1 cellular context compared by ENCODE assay signal in genomic region chr1:161226320-161226711, GRCh38.
TF ChIP-seq lines count a peak whose summit lies in the region.

No MANE protein-coding gene starts in this region.

TF ChIP-seq in H1, 55 proteins besides CTCF, POLR2A, EP300 and RAD21:
- TF ChIP-seq JUND (IDR thresholded peaks at IDR 0.05; ENCODE audit: low read length) (no peak), SIN3A (conservative IDR thresholded peaks at IDR 0.05 in 1 of 2, IDR thresholded peaks at IDR 0.05 in 1 of 2; ENCODE audit: low read depth in 1 of 2, low read length in 2 of 2) (no peak), HDAC6 (IDR thresholded peaks at IDR 0.05; ENCODE audit: low read depth, low read length) (no peak), EGR1 (IDR thresholded peaks at IDR 0.05; ENCODE audit: borderline replicate concordance, low read depth, low read length) (no peak), TAF7 (optimal IDR thresholded peaks at IDR 0.05; ENCODE audit: borderline replicate concordance, low read depth, low read length) (no peak), GTF2F1 (IDR thresholded peaks at IDR 0.05; ENCODE audit: borderline replicate concordance, low read depth, low read length) (no peak), SRF (IDR thresholded peaks at IDR 0.05; ENCODE audit: low read depth, low read length) (no peak), TBP (IDR thresholded peaks at IDR 0.05; ENCODE audit: low read depth, low read length) (no peak), POU5F1 (IDR thresholded peaks at IDR 0.05; ENCODE audit: low read depth, low read length) (no peak), ATF2 (IDR thresholded peaks at IDR 0.05; ENCODE audit: low read length) (no peak), SIX5 (IDR thresholded peaks at IDR 0.05; ENCODE audit: low read depth, low read length) (no peak), ASH2L (IDR thresholded peaks at IDR 0.05; ENCODE audit: low read length) (no peak), CHD7 (IDR thresholded peaks at IDR 0.05; ENCODE audit: insufficient replicate concordance, low read length) (no peak), JUN (IDR thresholded peaks at IDR 0.05; ENCODE audit: low read depth, low read length) (no peak), CEBPB (IDR thresholded peaks at IDR 0.05; ENCODE audit: low read depth, low read length) (no peak), ATF3 (IDR thresholded peaks at IDR 0.05; ENCODE audit: insufficient read depth, low read depth, low read length) (no peak), BACH1 (IDR thresholded peaks at IDR 0.05; ENCODE audit: low read length) (no peak)
